ENCODE assay signal across 8 cellular contexts in genomic region chr2:199912553-199913114, GRCh38. TPM values are rescaled to one million over a fixed set of nuclear protein-coding genes. Genes with fewer than 3 reads are reported as not detected.
DNase-seq lines count a peak whose midpoint lies in the region; ATAC-seq and TF ChIP-seq lines count a peak whose summit lies in the region.
"Not testable (repeated sequence)": the region's sequence is repeated elsewhere in the genome, so short reads cannot be mapped to it uniquely, and the experiment has no call there.

No MANE protein-coding gene starts in this region.

- H3K14ac ChIP-seq in H9 (ENCODE audit: insufficient read depth, low read length), result not testable (repeated sequence)

- DNase-seq in AG04449 (ENCODE audit: low read depth, low spot score); H9; Panc1 (ENCODE audit: low read depth, low spot score); coronary artery (ENCODE audit: low spot score); heart right ventricle; naive thymus-derived CD8-positive, alpha-beta T cell: not testable (repeated sequence)
- DNase-seq in activated T-cell treated with anti-CD3 and anti-CD28 coated beads, Interleukin-2, amount 50 U/mL, for 48 hours, result peak; percentile 26 to 30
- DNase-seq in stimulated activated CD4-positive, alpha-beta T cell treated with anti-CD3 and anti-CD28 coated beads, Interleukin-15, amount 100 ng/mL, for 24 hours, result peak; percentile 19

- H3T11ph ChIP-seq in H9 (ENCODE audit: low read length), result not testable (repeated sequence)

- not testable (repeated sequence) for H3K4ac ChIP-seq in H9 (ENCODE audit: low read depth, low read length)

- H4K8ac ChIP-seq in H9 (replicated peaks; ENCODE audit: insufficient read length, low read depth, low read length), result not testable (repeated sequence)

- not testable (repeated sequence) for H3K18ac ChIP-seq in H9 (ENCODE audit: insufficient read length, low read depth, low read length)

- not testable (repeated sequence) for ATAC-seq in Panc1; heart right ventricle; naive thymus-derived CD8-positive, alpha-beta T cell

- peak overlapping the region; percentile 76 for H3K4me2 ChIP-seq in H9 (ENCODE audit: insufficient read depth, insufficient read length, low read length)

- not testable (repeated sequence) for H2AK5ac ChIP-seq in H9 (ENCODE audit: insufficient read length, low read length)

- not testable (repeated sequence) for H3K23ac ChIP-seq in H9 (ENCODE audit: insufficient read length, low read depth, low read length)

- peaks cover 16% of the 10 kb centered on the region for H3K9me3 ChIP-seq in H9 (ENCODE audit: control insufficient read depth, low read depth, low read length)
- not testable (repeated sequence) for H3K9me3 ChIP-seq in Panc1 (ENCODE audit: control insufficient read depth, insufficient read depth, low read depth, low read length); heart right ventricle

- not testable (repeated sequence) for BruUV-seq in Panc1 (replicated peaks; lab: Mats Ljungman, UMichigan)

- in situ Hi-C loops in Panc1 (cut with HindIII; ENCODE audit: low pct_unique_long_range_greater_than_20kb, low sequenced_read_pairs), result not testable (repeated sequence)

- H3K27me3 Mint-ChIP-seq in H9 (ENCODE audit: low read depth); naive thymus-derived CD8-positive, alpha-beta T cell: not testable (repeated sequence)

- intact Hi-C loops in Panc1 (cut with micrococcal nuclease; ENCODE audit: unreplicated experiment); heart right ventricle (cut with DNase I): not testable (repeated sequence)

- H3K4me3 ChIP-seq in AG04449 (ENCODE audit: low read depth, low read length) (peak overlapping the region; percentile 97), Panc1 (ENCODE audit: low read depth in 2 of 2, low read length in 2 of 2) (peak overlapping the region; percentile 91), coronary artery (peak overlapping the region; percentile 86), heart right ventricle (peak overlapping the region in 9 of 10 donors; percentile 71 to 96 (median 82))

- H4K5ac ChIP-seq in H9 (ENCODE audit: insufficient read length, low read depth, low read length), result not testable (repeated sequence)

- peaks cover 17 to 27% of the 10 kb centered on the region in 2 experiments for H3K4me1 Mint-ChIP-seq in H9
- peaks cover 21 to 45% (median 34%) of the 10 kb centered on the region in 4 donors for H3K4me1 Mint-ChIP-seq in naive thymus-derived CD8-positive, alpha-beta T cell

- not testable (repeated sequence) for H4K91ac ChIP-seq in H9 (ENCODE audit: insufficient read length, low read depth, low read length)

- not testable (repeated sequence) for H2BK120ac ChIP-seq in H9 (ENCODE audit: low read depth, low read length, poor library complexity, severe bottlenecking)

- H2BK20ac ChIP-seq in H9 (ENCODE audit: low read depth, low read length, poor library complexity, severe bottlenecking), result not testable (repeated sequence)

- peak overlapping the region; percentile 97 to 98 for H3K4me3 Mint-ChIP-seq in H9
- H3K4me3 Mint-ChIP-seq in naive thymus-derived CD8-positive, alpha-beta T cell, result peak overlapping the region; percentile 45 to 99 (median 84)

- no CpG with 5 or more reads among the region's 12 CpGs for WGBS in H9 (ENCODE audit: extremely low coverage, insufficient read length, low lambda C conversion rate)
- 90 to 92% methylated on average over 12 of the region's 12 CpGs for WGBS in heart right ventricle, 2 donors

- peaks cover 38 to 45% (median 42%) of the 10 kb centered on the region in 3 experiments for H3K36me3 Mint-ChIP-seq in H9 (ENCODE audit: insufficient read depth in 1 of 3, low read depth in 3 of 3)
- H3K36me3 Mint-ChIP-seq in naive thymus-derived CD8-positive, alpha-beta T cell, result peaks cover 0 to 21% (median 19%) of the 10 kb centered on the region in 3 donors

- H2AFZ ChIP-seq in H9 (ENCODE audit: low read length), result not testable (repeated sequence)

- not testable (repeated sequence) for H3K4me1 ChIP-seq in H9 (ENCODE audit: insufficient read depth, low read length)
- H3K4me1 ChIP-seq in Panc1 (ENCODE audit: control insufficient read depth, insufficient read depth, low read length) (peaks cover 19% of the 10 kb centered on the region), heart right ventricle (peaks cover 5 to 34% (median 29%) of the 10 kb centered on the region in 9 donors)

- H3K9ac ChIP-seq in H9 (ENCODE audit: extremely low read depth, insufficient read length, low read length), result not testable (repeated sequence)

- not testable (repeated sequence) for H2BK5ac ChIP-seq in H9 (ENCODE audit: insufficient read length, low read length)

- H2BK15ac ChIP-seq in H9 (ENCODE audit: low read depth, low read length), result not testable (repeated sequence)

- H3K79me2 ChIP-seq in H9 (ENCODE audit: insufficient read depth, low read length), result peaks cover 41% of the 10 kb centered on the region; the same call in 1 of the 2 replicates

- not testable (repeated sequence) for H4K20me1 ChIP-seq in H9 (ENCODE audit: control insufficient read depth, insufficient read depth, insufficient read length)

- H3K36me3 ChIP-seq in Panc1 (ENCODE audit: control insufficient read depth, insufficient read depth, low read length), result not testable (repeated sequence)
- H3K36me3 ChIP-seq in heart right ventricle, result peaks cover 0 to 19% (median 5%) of the 10 kb centered on the region in 9 donors

- H3K23me2 ChIP-seq in H9 (ENCODE audit: insufficient read length, low read depth, low read length, poor library complexity, severe bottlenecking), result peaks cover 10% of the 10 kb centered on the region

- not testable (repeated sequence) for H3K79me1 ChIP-seq in H9 (ENCODE audit: insufficient read depth, low read depth, low read length, poor library complexity, severe bottlenecking)

- not testable (repeated sequence) for H3K27me3 ChIP-seq in H9 (ENCODE audit: insufficient read depth, low read length); Panc1 (ENCODE audit: control insufficient read depth, insufficient read depth, low read length); heart right ventricle

- CTCF ChIA-PET in AG04449 (lab: Yijun Ruan, JAX), result not testable (repeated sequence)
- CTCF ChIA-PET in Panc1 (lab: Charles Lee), result interaction anchor here (0.7 kb wide), 1 partner anchor 28 kb away, joined by 3 read pairs; no protein-coding TSS in a partner anchor

- H3K27ac ChIP-seq in H9 (ENCODE audit: insufficient read length, low read depth, low read length); coronary artery: not testable (repeated sequence)
- peak overlapping the region; percentile 98 for H3K27ac ChIP-seq in Panc1 (ENCODE audit: low read length)
- H3K27ac ChIP-seq in heart right ventricle, result peak overlapping the region in 1 of 10 donors; percentile 90

- H2BK12ac ChIP-seq in H9 (ENCODE audit: insufficient read length, low read depth, low read length), result not testable (repeated sequence)

- POLR2A ChIA-PET in AG04449 (lab: Yijun Ruan, JAX), result not testable (repeated sequence)
- POLR2A ChIA-PET in Panc1 (lab: Charles Lee), result interaction anchor here (0.7 kb wide), 2 partner anchors 19 to 42 kb away, joined by 3 to 4 read pairs; no protein-coding TSS in a partner anchor
- POLR2A ChIA-PET in naive thymus-derived CD8-positive, alpha-beta T cell (lab: Charles Lee), result interaction anchor here (1.0 kb wide), 1 partner anchor 10 kb away, joined by 3 read pairs; no protein-coding TSS in a partner anchor

- H3K9me3 Mint-ChIP-seq in H9, result peaks cover 25 to 26% of the 10 kb centered on the region in 2 experiments
- H3K9me3 Mint-ChIP-seq in naive thymus-derived CD8-positive, alpha-beta T cell, result not testable (repeated sequence)

- H3K56ac ChIP-seq in H9 (ENCODE audit: insufficient read length, low read depth, low read length), result not testable (repeated sequence)

- TF ChIP-seq CTCF in AG04449 (IDR thresholded peaks at IDR 0.05; ENCODE audit: insufficient read depth, low read length, missing control alignments); H9 (conservative IDR thresholded peaks at IDR 0.05); Panc1 (IDR thresholded peaks at IDR 0.05); coronary artery (IDR thresholded peaks at IDR 0.05); heart right ventricle (IDR thresholded peaks at IDR 0.05): not testable (repeated sequence)

- H3K27ac Mint-ChIP-seq in H9, result not testable (repeated sequence)
- H3K27ac Mint-ChIP-seq in naive thymus-derived CD8-positive, alpha-beta T cell, result peak overlapping the region in 2 of 10 donors; percentile 53 to 63

RNA-seq across cellular contexts. Expression of gene C2orf69, which starts 1.5 kb away (rescaled TPM):
- total RNA-seq in H9 (2021), result 22.0 and 22.6 TPM in 2 replicates
- 21.8 TPM for total RNA-seq in Panc1 (2021; ENCODE audit: unreplicated experiment)
- 13.0 TPM for polyA plus RNA-seq in Panc1 (2012; ENCODE audit: insufficient read length)
- total RNA-seq in heart right ventricle, result 10 to 100 TPM in 3 of 10 donors, 1 to 10 TPM in 7; 7.0 to 11.4 (median 8.2) TPM
- polyA plus RNA-seq in heart right ventricle, result 1 to 10 TPM; 4.4 to 5.6 TPM
- 10 to 100 TPM; 13.9 to 14.4 TPM for total RNA-seq in naive thymus-derived CD8-positive, alpha-beta T cell
- polyA plus RNA-seq in naive thymus-derived CD8-positive, alpha-beta T cell, result 10 to 100 TPM; 11.6 to 13.2 (median 11.9) TPM

RNA-seq across cellular contexts. Expression of gene TYW5, which starts 42.7 kb away (rescaled TPM):
- total RNA-seq in H9 (2021) (16.5 and 17.7 TPM in 2 replicates), Panc1 (2021; ENCODE audit: unreplicated experiment) (7.1 TPM), heart right ventricle (1 to 10 TPM; 1.9 to 3.5 (median 2.8) TPM)
- polyA plus RNA-seq in Panc1 (2012; ENCODE audit: insufficient read length), result 4.6 TPM
- 1 to 10 TPM; 2.4 to 2.5 TPM for polyA plus RNA-seq in heart right ventricle
- total RNA-seq in naive thymus-derived CD8-positive, alpha-beta T cell, result 10 to 100 TPM; 13.8 to 14.6 TPM
- 1 to 10 TPM; 3.5 to 4.2 (median 3.7) TPM for polyA plus RNA-seq in naive thymus-derived CD8-positive, alpha-beta T cell

RNA-seq across cellular contexts. Expression of gene MAIP1, which starts 42.7 kb away (rescaled TPM):
- 28.6 and 32.3 TPM in 2 replicates for total RNA-seq in H9 (2021)
- 20.9 TPM for total RNA-seq in Panc1 (2021; ENCODE audit: unreplicated experiment)
- polyA plus RNA-seq in Panc1 (2012; ENCODE audit: insufficient read length), result 18.7 TPM
- total RNA-seq in heart right ventricle, result 10 to 100 TPM; 19.4 to 31.0 (median 27.0) TPM
- 10 to 100 TPM in 1 of 2 donors, 1 to 10 TPM in 1; 3.7 to 23.1 TPM for polyA plus RNA-seq in heart right ventricle
- total RNA-seq in naive thymus-derived CD8-positive, alpha-beta T cell, result 10 to 100 TPM; 17.9 to 18.5 TPM
- polyA plus RNA-seq in naive thymus-derived CD8-positive, alpha-beta T cell, result 10 to 100 TPM; 11.5 to 16.8 (median 12.6) TPM
